In genomic region chr7:121755286-121755685, GRCh38 we compare ENCODE assay signal across 2 cellular contexts.
TF ChIP-seq lines count a peak whose summit lies in the region.

No MANE protein-coding gene starts in this region.

TF ChIP-seq in liver, 16 proteins besides CTCF, POLR2A, EP300 and RAD21:
- TF ChIP-seq NR2F2 (IDR thresholded peaks at IDR 0.05) (no peak), FOXA1 (IDR thresholded peaks at IDR 0.05) (no peak), SP1 (IDR thresholded peaks at IDR 0.05) (no peak), ATF3 (IDR thresholded peaks at IDR 0.05) (no peak), GABPA (IDR thresholded peaks at IDR 0.05 in 1 of 2, conservative IDR thresholded peaks at IDR 0.05 in 1 of 2) (no peak), ZBTB33 (IDR thresholded peaks at IDR 0.05) (no peak), REST (IDR thresholded peaks at IDR 0.05) (peak; percentile 53), YY1 (IDR thresholded peaks at IDR 0.05) (no peak)

TF ChIP-seq in HepG2, 621 proteins besides CTCF, POLR2A, EP300 and RAD21:
- TF ChIP-seq REST (IDR thresholded peaks at IDR 0.05; ENCODE audit: borderline replicate concordance in 1 of 2, low read depth in 1 of 2, low read length in 2 of 2) = peak in 1 of 2 experiments; percentile 76; a peak in 2 of 4 replicates
- TF ChIP-seq FOSL1 (CRISPR knock-in tag; IDR thresholded peaks at IDR 0.05; ENCODE audit: borderline replicate concordance) = no peak
- TF ChIP-seq ZFP36 (IDR thresholded peaks at IDR 0.05; ENCODE audit: borderline replicate concordance, low read depth, low read length, partially characterized antibody) = no peak
- no peak for TF ChIP-seq FOSL2 (CRISPR knock-in tag; IDR thresholded peaks at IDR 0.05)
TF ChIP-seq in HepG2: peak in this region for 1.
